21 cellular contexts compared by ENCODE assay signal in genomic region chr4:1691737-1692373, GRCh38.
"Had no signal": no experiment of that assay in that cellular context is flagged by ENCODE, and none has a peak within 500 bp of the region (broad histone marks: within the 10 kb centered on the region; RNA-seq: fewer than 3 reads in every experiment).

No MANE protein-coding gene starts in this region.

- H3K9me3 ChIP-seq: spleen, testis had no signal

- H3K27me3 ChIP-seq: brain microvascular endothelial cell, spleen, testis had no signal

- ATAC-seq: activated CD8-positive, alpha-beta T cell treated with anti-CD3 and anti-CD28 coated beads, Interleukin-2, amount 10 ng/mL, durations not matched to agents 7 days and 5 days; activated naive CD8-positive, alpha-beta T cell treated with anti-CD3 and anti-CD28 coated beads, Interleukin-2, amount 50 U/mL, for 24 hours; stimulated activated memory B cell treated with anti-CD40 and anti-IgM and Interleukin-4, amounts not matched to agents 10 μg/mL and 1 μg/mL and 100 μg/mL, for 72 hours had no signal

- H3K4me1 ChIP-seq: testis had no signal

- FAIRE-seq: endometrium, frontal cortex, keratinocyte had no signal

- H3K27ac ChIP-seq: brain microvascular endothelial cell, coronary artery, spleen, testis had no signal

- H3K4me3 ChIP-seq: coronary artery, spleen, testis had no signal

- DNase-seq: activated CD4-positive, alpha-beta T cell treated with anti-CD3 and anti-CD28 coated beads, Interleukin-2, amount 10 ng/mL, durations not matched to agents 7 days and 5 days; activated CD8-positive, alpha-beta T cell treated with anti-CD3 and anti-CD28 coated beads, Interleukin-2, amount 10 ng/mL, durations not matched to agents 7 days and 5 days; activated effector memory CD4-positive, alpha-beta T cell treated with Interleukin-2 at 50 U/mL for 16 hours; activated naive CD4-positive, alpha-beta T cell treated with anti-CD3 and anti-CD28 coated beads, Interleukin-2, amount 10 ng/mL, durations not matched to agents 7 days and 5 days; activated naive CD8-positive, alpha-beta T cell treated with anti-CD3 and anti-CD28 coated beads, Interleukin-2, amount 50 U/mL, for 24 hours; activated T-cell treated with anti-CD3 and anti-CD28 coated beads, Interleukin-2, amount 50 U/mL, for 48 hours; anterior cingulate cortex; brain microvascular endothelial cell; erythroblast; head of caudate nucleus; mammary epithelial cell; midbrain; nucleus accumbens; spleen; stimulated activated CD4-positive, alpha-beta T cell treated with anti-CD3 and anti-CD28 coated beads, Interleukin-4, amount 100 ng/mL, for 4 hours; testis had no signal
